8 cellular contexts compared by ENCODE assay signal in genomic region chr3:187466306-187466705, GRCh38.
DNase-seq lines count a peak whose midpoint lies in the region; ATAC-seq and TF ChIP-seq lines count a peak whose summit lies in the region.
"Not testable (repeated sequence)": the region's sequence is repeated elsewhere in the genome, so short reads cannot be mapped to it uniquely, and the experiment has no call there.

No MANE protein-coding gene starts in this region.

- H3K4me3 ChIP-seq in HUES6 (ENCODE audit: low read depth, low read length); endodermal cell (ENCODE audit: low read length); iPS-20b (ENCODE audit: low read length); neural progenitor cell: not testable (repeated sequence)

- not testable (repeated sequence) for H3K9me3 ChIP-seq in ES-I3 (ENCODE audit: control insufficient read depth, insufficient read depth, low read length); H9 (ENCODE audit: control insufficient read depth, low read depth, low read length); HUES6 (ENCODE audit: control insufficient read depth, insufficient read depth, low read depth, low read length); endodermal cell (ENCODE audit: control insufficient read depth, low read length); iPS-20b (ENCODE audit: insufficient read depth, low read depth, low read length); neural progenitor cell (ENCODE audit: low read depth)

- H3K4me1 ChIP-seq in ES-I3 (ENCODE audit: insufficient read depth, low read length) (peaks cover 19% of the 10 kb centered on the region), HUES6 (ENCODE audit: control insufficient read depth, insufficient read depth, low read length) (peaks cover 17% of the 10 kb centered on the region), iPS-20b (ENCODE audit: insufficient read depth, low read length) (peaks cover 14% of the 10 kb centered on the region; the same call in 1 of the 2 replicates), neural progenitor cell (peaks cover 11% of the 10 kb centered on the region)
- H3K4me1 ChIP-seq in H9 (ENCODE audit: insufficient read depth, low read length); endodermal cell (ENCODE audit: control insufficient read depth, insufficient read depth, low read length): not testable (repeated sequence)

- H2BK120ac ChIP-seq in H9 (ENCODE audit: low read depth, low read length, poor library complexity, severe bottlenecking): not testable (repeated sequence)

- H4K5ac ChIP-seq in H9 (ENCODE audit: insufficient read length, low read depth, low read length): not testable (repeated sequence)

- not testable (repeated sequence) for H2AFZ ChIP-seq in H9 (ENCODE audit: low read length); neural progenitor cell (replicated peaks)

- H2BK12ac ChIP-seq in H9 (ENCODE audit: insufficient read length, low read depth, low read length): not testable (repeated sequence)

- not testable (repeated sequence) for H3K18ac ChIP-seq in H9 (ENCODE audit: insufficient read length, low read depth, low read length)

- not testable (repeated sequence) for H3K36me3 ChIP-seq in ES-I3 (ENCODE audit: insufficient read depth, low read length); HUES6 (ENCODE audit: control insufficient read depth, insufficient read depth, low read length); endodermal cell (ENCODE audit: control insufficient read depth, insufficient read depth, low read length); iPS-20b (ENCODE audit: insufficient read depth, low read depth, low read length); neural progenitor cell

- H3K14ac ChIP-seq in H9 (ENCODE audit: insufficient read depth, low read length): not testable (repeated sequence)

- not testable (repeated sequence) for H3K4me3 Mint-ChIP-seq in H9, neural progenitor cell
- H3K4me3 Mint-ChIP-seq in WTC11 (peak overlapping the region; percentile 36; the same call in 1 of the 2 replicates), endodermal cell (peak overlapping the region; percentile 35)

- H3K9ac ChIP-seq in ES-I3 (ENCODE audit: low read depth, low read length): peak overlapping the region; percentile 30; the same call in 1 of the 2 replicates
- H3K9ac ChIP-seq in H9 (ENCODE audit: extremely low read depth, insufficient read length, low read length); endodermal cell (ENCODE audit: extremely low read depth, low read length, poor library complexity, severe bottlenecking); neural progenitor cell: not testable (repeated sequence)
- H3K9ac ChIP-seq in HUES6 (ENCODE audit: low read length): peak overlapping the region; percentile 68
- peak overlapping the region; percentile 66; the same call in 1 of the 2 replicates for H3K9ac ChIP-seq in iPS-20b (ENCODE audit: low read depth, low read length)

- not testable (repeated sequence) for H2BK15ac ChIP-seq in H9 (ENCODE audit: low read depth, low read length)

- DNase-seq in H9 (peak; percentile 69), WTC11 (ENCODE audit: low spot score) (peak; percentile 16), endodermal cell (peak; percentile 72), iPS DF 19.7 (ENCODE audit: low read depth, low spot score) (peak; percentile 38)
- not testable (repeated sequence) for DNase-seq in neural progenitor cell (ENCODE audit: low spot score)

- H3K27ac Mint-ChIP-seq in H9: peak overlapping the region; percentile 96 to 99 (median 99)
- H3K27ac Mint-ChIP-seq in WTC11: peak overlapping the region; percentile 94
- H3K27ac Mint-ChIP-seq in endodermal cell: peak overlapping the region; percentile 97
- not testable (repeated sequence) for H3K27ac Mint-ChIP-seq in neural progenitor cell

- ATAC-seq in WTC11: not testable (repeated sequence)

- not testable (repeated sequence) for H2BK20ac ChIP-seq in H9 (ENCODE audit: low read depth, low read length, poor library complexity, severe bottlenecking)

- H3K4me1 Mint-ChIP-seq in H9: peaks cover 28 to 31% of the 10 kb centered on the region in 2 experiments
- H3K4me1 Mint-ChIP-seq in WTC11: peaks cover 40% of the 10 kb centered on the region
- H3K4me1 Mint-ChIP-seq in endodermal cell: peaks cover 41% of the 10 kb centered on the region
- not testable (repeated sequence) for H3K4me1 Mint-ChIP-seq in neural progenitor cell

- H3K79me2 ChIP-seq in H9 (ENCODE audit: insufficient read depth, low read length); neural progenitor cell (ENCODE audit: low read depth): not testable (repeated sequence)

- H3K36me3 Mint-ChIP-seq in H9 (ENCODE audit: insufficient read depth in 1 of 3, low read depth in 3 of 3) (peaks cover 28 to 34% (median 29%) of the 10 kb centered on the region in 3 experiments), WTC11 (peaks cover 46% of the 10 kb centered on the region), endodermal cell (ENCODE audit: low read depth) (peaks cover 21% of the 10 kb centered on the region)
- not testable (repeated sequence) for H3K36me3 Mint-ChIP-seq in neural progenitor cell

- TF ChIP-seq CTCF in H9 (conservative IDR thresholded peaks at IDR 0.05); WTC11 (IDR thresholded peaks at IDR 0.05); endodermal cell (conservative IDR thresholded peaks at IDR 0.05); neural progenitor cell (IDR thresholded peaks at IDR 0.05): not testable (repeated sequence)

- H4K8ac ChIP-seq in H9 (replicated peaks; ENCODE audit: insufficient read length, low read depth, low read length): not testable (repeated sequence)

- not testable (repeated sequence) for H3K27me3 Mint-ChIP-seq in H9 (ENCODE audit: low read depth); endodermal cell (ENCODE audit: insufficient read depth)
- peaks cover 26% of the 10 kb centered on the region for H3K27me3 Mint-ChIP-seq in WTC11 (ENCODE audit: low read depth)
- H3K27me3 Mint-ChIP-seq in neural progenitor cell (ENCODE audit: insufficient read depth, low read depth): peaks cover 10% of the 10 kb centered on the region

- H2AK5ac ChIP-seq in H9 (ENCODE audit: insufficient read length, low read length): not testable (repeated sequence)

- H3K27me3 ChIP-seq in H9 (ENCODE audit: insufficient read depth, low read length); HUES6 (ENCODE audit: control insufficient read depth, insufficient read depth, low read length); endodermal cell (ENCODE audit: control insufficient read depth, insufficient read depth, low read length, poor library complexity, severe bottlenecking); iPS-20b (ENCODE audit: insufficient read depth, low read length); neural progenitor cell: not testable (repeated sequence)

- WGBS in H9 (ENCODE audit: extremely low coverage, insufficient read length, low lambda C conversion rate): no CpG with 5 or more reads among the region's 7 CpGs
- WGBS in endodermal cell (ENCODE audit: insufficient coverage in 1 of 2, insufficient read length in 1 of 2), 2 experiments: 11 to 30% methylated on average over 2 to 7 of the region's 7 CpGs

- H4K91ac ChIP-seq in H9 (ENCODE audit: insufficient read length, low read depth, low read length): not testable (repeated sequence)

- peak overlapping the region; percentile 52 for H3K27ac ChIP-seq in H9 (ENCODE audit: insufficient read length, low read depth, low read length)
- H3K27ac ChIP-seq in HUES6 (ENCODE audit: low read depth, low read length): peak overlapping the region; percentile 97
- H3K27ac ChIP-seq in endodermal cell (ENCODE audit: low read depth, low read length); neural progenitor cell: not testable (repeated sequence)
- H3K27ac ChIP-seq in iPS-20b (ENCODE audit: low read length): peak overlapping the region; percentile 78

- H3K4ac ChIP-seq in H9 (ENCODE audit: low read depth, low read length): not testable (repeated sequence)

- not testable (repeated sequence) for H3K56ac ChIP-seq in H9 (ENCODE audit: insufficient read length, low read depth, low read length)

- CTCF ChIA-PET in WTC11 (lab: Charles Lee): interaction anchor here (1.5 to 2.9 kb wide), 2 partner anchors 147 to 213 kb away, joined by 6 to 8 read pairs; no protein-coding TSS in a partner anchor

- not testable (repeated sequence) for H2BK5ac ChIP-seq in H9 (ENCODE audit: insufficient read length, low read length)

- not testable (repeated sequence) for H4K20me1 ChIP-seq in H9 (ENCODE audit: control insufficient read depth, insufficient read depth, insufficient read length); neural progenitor cell (ENCODE audit: low read depth)

- POLR2A ChIA-PET in WTC11 (lab: Charles Lee): not testable (repeated sequence)

- H3K79me1 ChIP-seq in H9 (ENCODE audit: insufficient read depth, low read depth, low read length, poor library complexity, severe bottlenecking): not testable (repeated sequence)

- H3K23ac ChIP-seq in H9 (ENCODE audit: insufficient read length, low read depth, low read length): not testable (repeated sequence)

- H3T11ph ChIP-seq in H9 (ENCODE audit: low read length): not testable (repeated sequence)

- H3K23me2 ChIP-seq in H9 (ENCODE audit: insufficient read length, low read depth, low read length, poor library complexity, severe bottlenecking): not testable (repeated sequence)

- peaks cover 27 to 29% of the 10 kb centered on the region in 2 experiments for H3K9me3 Mint-ChIP-seq in H9
- H3K9me3 Mint-ChIP-seq in WTC11: peaks cover 53% of the 10 kb centered on the region
- peaks cover 31% of the 10 kb centered on the region for H3K9me3 Mint-ChIP-seq in endodermal cell
- peaks cover 14% of the 10 kb centered on the region for H3K9me3 Mint-ChIP-seq in neural progenitor cell

- not testable (repeated sequence) for H3F3A ChIP-seq in neural progenitor cell (ENCODE audit: low read depth)

- H3K4me2 ChIP-seq in H9 (ENCODE audit: insufficient read depth, insufficient read length, low read length): not testable (repeated sequence)
- H3K4me2 ChIP-seq in neural progenitor cell: peak overlapping the region; percentile 31

TF ChIP-seq in WTC11, 78 proteins besides CTCF, POLR2A, EP300 and RAD21 (continues in another document):
- TF ChIP-seq TEAD1 (CRISPR knock-in tag; IDR thresholded peaks at IDR 0.05): 0 out of 2 replicates have a peak, but pooled peaks have one; percentile 59
